In the genomic region with DNA sequence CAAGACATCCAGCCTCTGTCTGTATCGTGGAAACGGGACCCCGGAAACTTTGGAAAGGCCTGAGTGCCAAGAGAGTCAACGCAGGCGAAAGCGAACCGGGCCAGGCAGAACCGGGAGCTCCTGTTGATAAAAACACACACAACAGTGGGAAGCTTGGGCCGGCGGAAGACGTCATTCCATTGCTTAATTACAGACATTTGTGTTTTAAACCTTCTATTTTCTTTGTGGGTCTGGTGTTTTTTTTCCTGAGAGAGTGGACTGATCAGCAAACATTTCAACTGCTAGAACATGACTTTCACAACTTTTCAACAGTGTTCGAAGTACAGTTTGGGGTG, we compare ENCODE assay signal across 2 cellular contexts.
TF ChIP-seq lines count a peak whose summit lies in the region.

No MANE protein-coding gene starts in this region.

TF ChIP-seq in K562, 482 proteins besides CTCF, POLR2A, EP300 and RAD21 (continued from another document and continues in another):
- TF ChIP-seq, protein P1, sequence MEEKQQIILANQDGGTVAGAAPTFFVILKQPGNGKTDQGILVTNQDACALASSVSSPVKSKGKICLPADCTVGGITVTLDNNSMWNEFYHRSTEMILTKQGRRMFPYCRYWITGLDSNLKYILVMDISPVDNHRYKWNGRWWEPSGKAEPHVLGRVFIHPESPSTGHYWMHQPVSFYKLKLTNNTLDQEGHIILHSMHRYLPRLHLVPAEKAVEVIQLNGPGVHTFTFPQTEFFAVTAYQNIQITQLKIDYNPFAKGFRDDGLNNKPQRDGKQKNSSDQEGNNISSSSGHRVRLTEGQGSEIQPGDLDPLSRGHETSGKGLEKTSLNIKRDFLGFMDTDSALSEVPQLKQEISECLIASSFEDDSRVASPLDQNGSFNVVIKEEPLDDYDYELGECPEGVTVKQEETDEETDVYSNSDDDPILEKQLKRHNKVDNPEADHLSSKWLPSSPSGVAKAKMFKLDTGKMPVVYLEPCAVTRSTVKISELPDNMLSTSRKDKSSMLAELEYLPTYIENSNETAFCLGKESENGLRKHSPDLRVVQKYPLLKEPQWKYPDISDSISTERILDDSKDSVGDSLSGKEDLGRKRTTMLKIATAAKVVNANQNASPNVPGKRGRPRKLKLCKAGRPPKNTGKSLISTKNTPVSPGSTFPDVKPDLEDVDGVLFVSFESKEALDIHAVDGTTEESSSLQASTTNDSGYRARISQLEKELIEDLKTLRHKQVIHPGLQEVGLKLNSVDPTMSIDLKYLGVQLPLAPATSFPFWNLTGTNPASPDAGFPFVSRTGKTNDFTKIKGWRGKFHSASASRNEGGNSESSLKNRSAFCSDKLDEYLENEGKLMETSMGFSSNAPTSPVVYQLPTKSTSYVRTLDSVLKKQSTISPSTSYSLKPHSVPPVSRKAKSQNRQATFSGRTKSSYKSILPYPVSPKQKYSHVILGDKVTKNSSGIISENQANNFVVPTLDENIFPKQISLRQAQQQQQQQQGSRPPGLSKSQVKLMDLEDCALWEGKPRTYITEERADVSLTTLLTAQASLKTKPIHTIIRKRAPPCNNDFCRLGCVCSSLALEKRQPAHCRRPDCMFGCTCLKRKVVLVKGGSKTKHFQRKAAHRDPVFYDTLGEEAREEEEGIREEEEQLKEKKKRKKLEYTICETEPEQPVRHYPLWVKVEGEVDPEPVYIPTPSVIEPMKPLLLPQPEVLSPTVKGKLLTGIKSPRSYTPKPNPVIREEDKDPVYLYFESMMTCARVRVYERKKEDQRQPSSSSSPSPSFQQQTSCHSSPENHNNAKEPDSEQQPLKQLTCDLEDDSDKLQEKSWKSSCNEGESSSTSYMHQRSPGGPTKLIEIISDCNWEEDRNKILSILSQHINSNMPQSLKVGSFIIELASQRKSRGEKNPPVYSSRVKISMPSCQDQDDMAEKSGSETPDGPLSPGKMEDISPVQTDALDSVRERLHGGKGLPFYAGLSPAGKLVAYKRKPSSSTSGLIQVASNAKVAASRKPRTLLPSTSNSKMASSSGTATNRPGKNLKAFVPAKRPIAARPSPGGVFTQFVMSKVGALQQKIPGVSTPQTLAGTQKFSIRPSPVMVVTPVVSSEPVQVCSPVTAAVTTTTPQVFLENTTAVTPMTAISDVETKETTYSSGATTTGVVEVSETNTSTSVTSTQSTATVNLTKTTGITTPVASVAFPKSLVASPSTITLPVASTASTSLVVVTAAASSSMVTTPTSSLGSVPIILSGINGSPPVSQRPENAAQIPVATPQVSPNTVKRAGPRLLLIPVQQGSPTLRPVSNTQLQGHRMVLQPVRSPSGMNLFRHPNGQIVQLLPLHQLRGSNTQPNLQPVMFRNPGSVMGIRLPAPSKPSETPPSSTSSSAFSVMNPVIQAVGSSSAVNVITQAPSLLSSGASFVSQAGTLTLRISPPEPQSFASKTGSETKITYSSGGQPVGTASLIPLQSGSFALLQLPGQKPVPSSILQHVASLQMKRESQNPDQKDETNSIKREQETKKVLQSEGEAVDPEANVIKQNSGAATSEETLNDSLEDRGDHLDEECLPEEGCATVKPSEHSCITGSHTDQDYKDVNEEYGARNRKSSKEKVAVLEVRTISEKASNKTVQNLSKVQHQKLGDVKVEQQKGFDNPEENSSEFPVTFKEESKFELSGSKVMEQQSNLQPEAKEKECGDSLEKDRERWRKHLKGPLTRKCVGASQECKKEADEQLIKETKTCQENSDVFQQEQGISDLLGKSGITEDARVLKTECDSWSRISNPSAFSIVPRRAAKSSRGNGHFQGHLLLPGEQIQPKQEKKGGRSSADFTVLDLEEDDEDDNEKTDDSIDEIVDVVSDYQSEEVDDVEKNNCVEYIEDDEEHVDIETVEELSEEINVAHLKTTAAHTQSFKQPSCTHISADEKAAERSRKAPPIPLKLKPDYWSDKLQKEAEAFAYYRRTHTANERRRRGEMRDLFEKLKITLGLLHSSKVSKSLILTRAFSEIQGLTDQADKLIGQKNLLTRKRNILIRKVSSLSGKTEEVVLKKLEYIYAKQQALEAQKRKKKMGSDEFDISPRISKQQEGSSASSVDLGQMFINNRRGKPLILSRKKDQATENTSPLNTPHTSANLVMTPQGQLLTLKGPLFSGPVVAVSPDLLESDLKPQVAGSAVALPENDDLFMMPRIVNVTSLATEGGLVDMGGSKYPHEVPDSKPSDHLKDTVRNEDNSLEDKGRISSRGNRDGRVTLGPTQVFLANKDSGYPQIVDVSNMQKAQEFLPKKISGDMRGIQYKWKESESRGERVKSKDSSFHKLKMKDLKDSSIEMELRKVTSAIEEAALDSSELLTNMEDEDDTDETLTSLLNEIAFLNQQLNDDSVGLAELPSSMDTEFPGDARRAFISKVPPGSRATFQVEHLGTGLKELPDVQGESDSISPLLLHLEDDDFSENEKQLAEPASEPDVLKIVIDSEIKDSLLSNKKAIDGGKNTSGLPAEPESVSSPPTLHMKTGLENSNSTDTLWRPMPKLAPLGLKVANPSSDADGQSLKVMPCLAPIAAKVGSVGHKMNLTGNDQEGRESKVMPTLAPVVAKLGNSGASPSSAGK (IDR thresholded peaks at IDR 0.05), result 0 out of 2 replicates have a peak, but pooled peaks have one; percentile 47
- TF ChIP-seq IRF2 (CRISPR knock-in tag; IDR thresholded peaks at IDR 0.05) (no peak), CREBBP (IDR thresholded peaks at IDR 0.05; ENCODE audit: low read depth, low read length) (no peak), POLR2B (IDR thresholded peaks at IDR 0.05; ENCODE audit: low read depth, partially characterized antibody) (no peak), ZNF212 (CRISPR knock-in tag; IDR thresholded peaks at IDR 0.05) (no peak), ZNF57 (CRISPR knock-in tag; IDR thresholded peaks at IDR 0.05) (no peak)
- TF ChIP-seq, protein P2, sequence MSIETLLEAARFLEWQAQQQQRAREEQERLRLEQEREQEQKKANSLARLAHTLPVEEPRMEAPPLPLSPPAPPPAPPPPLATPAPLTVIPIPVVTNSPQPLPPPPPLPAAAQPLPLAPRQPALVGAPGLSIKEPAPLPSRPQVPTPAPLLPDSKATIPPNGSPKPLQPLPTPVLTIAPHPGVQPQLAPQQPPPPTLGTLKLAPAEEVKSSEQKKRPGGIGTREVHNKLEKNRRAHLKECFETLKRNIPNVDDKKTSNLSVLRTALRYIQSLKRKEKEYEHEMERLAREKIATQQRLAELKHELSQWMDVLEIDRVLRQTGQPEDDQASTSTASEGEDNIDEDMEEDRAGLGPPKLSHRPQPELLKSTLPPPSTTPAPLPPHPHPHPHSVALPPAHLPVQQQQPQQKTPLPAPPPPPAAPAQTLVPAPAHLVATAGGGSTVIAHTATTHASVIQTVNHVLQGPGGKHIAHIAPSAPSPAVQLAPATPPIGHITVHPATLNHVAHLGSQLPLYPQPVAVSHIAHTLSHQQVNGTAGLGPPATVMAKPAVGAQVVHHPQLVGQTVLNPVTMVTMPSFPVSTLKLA (conservative IDR thresholded peaks at IDR 0.05), result peak in 1 of 2 experiments; percentile 32; a peak in 2 of 4 replicates
- TF ChIP-seq, protein P3, sequence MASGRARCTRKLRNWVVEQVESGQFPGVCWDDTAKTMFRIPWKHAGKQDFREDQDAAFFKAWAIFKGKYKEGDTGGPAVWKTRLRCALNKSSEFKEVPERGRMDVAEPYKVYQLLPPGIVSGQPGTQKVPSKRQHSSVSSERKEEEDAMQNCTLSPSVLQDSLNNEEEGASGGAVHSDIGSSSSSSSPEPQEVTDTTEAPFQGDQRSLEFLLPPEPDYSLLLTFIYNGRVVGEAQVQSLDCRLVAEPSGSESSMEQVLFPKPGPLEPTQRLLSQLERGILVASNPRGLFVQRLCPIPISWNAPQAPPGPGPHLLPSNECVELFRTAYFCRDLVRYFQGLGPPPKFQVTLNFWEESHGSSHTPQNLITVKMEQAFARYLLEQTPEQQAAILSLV (tag; IDR thresholded peaks at IDR 0.05), result no peak

TF ChIP-seq in HepG2, 621 proteins besides CTCF, POLR2A, EP300 and RAD21 (continued from another document and continues in another):
- TF ChIP-seq, protein P4, sequence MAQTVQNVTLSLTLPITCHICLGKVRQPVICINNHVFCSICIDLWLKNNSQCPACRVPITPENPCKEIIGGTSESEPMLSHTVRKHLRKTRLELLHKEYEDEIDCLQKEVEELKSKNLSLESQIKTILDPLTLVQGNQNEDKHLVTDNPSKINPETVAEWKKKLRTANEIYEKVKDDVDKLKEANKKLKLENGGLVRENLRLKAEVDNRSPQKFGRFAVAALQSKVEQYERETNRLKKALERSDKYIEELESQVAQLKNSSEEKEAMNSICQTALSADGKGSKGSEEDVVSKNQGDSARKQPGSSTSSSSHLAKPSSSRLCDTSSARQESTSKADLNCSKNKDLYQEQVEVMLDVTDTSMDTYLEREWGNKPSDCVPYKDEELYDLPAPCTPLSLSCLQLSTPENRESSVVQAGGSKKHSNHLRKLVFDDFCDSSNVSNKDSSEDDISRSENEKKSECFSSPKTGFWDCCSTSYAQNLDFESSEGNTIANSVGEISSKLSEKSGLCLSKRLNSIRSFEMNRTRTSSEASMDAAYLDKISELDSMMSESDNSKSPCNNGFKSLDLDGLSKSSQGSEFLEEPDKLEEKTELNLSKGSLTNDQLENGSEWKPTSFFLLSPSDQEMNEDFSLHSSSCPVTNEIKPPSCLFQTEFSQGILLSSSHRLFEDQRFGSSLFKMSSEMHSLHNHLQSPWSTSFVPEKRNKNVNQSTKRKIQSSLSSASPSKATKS (CRISPR knock-in tag; IDR thresholded peaks at IDR 0.05), result no peak
- TF ChIP-seq, protein P5, sequence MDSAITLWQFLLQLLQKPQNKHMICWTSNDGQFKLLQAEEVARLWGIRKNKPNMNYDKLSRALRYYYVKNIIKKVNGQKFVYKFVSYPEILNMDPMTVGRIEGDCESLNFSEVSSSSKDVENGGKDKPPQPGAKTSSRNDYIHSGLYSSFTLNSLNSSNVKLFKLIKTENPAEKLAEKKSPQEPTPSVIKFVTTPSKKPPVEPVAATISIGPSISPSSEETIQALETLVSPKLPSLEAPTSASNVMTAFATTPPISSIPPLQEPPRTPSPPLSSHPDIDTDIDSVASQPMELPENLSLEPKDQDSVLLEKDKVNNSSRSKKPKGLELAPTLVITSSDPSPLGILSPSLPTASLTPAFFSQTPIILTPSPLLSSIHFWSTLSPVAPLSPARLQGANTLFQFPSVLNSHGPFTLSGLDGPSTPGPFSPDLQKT (CRISPR knock-in tag; IDR thresholded peaks at IDR 0.05; ENCODE audit: borderline replicate concordance), result no peak
- TF ChIP-seq KLF12 (CRISPR knock-in tag; IDR thresholded peaks at IDR 0.05; ENCODE audit: borderline replicate concordance) (no peak), ZNF772 (CRISPR knock-in tag; IDR thresholded peaks at IDR 0.05) (no peak), ZNF709 (CRISPR knock-in tag; IDR thresholded peaks at IDR 0.05) (no peak), KDM6A (CRISPR knock-in tag; IDR thresholded peaks at IDR 0.05; ENCODE audit: low read depth) (no peak), ATRX (CRISPR knock-in tag; IDR thresholded peaks at IDR 0.05; ENCODE audit: borderline replicate concordance) (no peak), WIZ (CRISPR knock-in tag; IDR thresholded peaks at IDR 0.05) (no peak), CHD4 (IDR thresholded peaks at IDR 0.05; ENCODE audit: borderline replicate concordance, low read length) (no peak), NR1H2 (CRISPR knock-in tag; IDR thresholded peaks at IDR 0.05; ENCODE audit: borderline replicate concordance, low read depth) (no peak), PITX1 (CRISPR knock-in tag; IDR thresholded peaks at IDR 0.05) (0 out of 2 replicates have a peak, but pooled peaks have one; percentile 3), ESRRA (CRISPR knock-in tag; IDR thresholded peaks at IDR 0.05; ENCODE audit: low read depth) (no peak), PHF20 (CRISPR knock-in tag; IDR thresholded peaks at IDR 0.05) (0 out of 2 replicates have a peak, but pooled peaks have one; percentile 11), AHR (CRISPR knock-in tag; IDR thresholded peaks at IDR 0.05) (no peak), HOXA7 (CRISPR knock-in tag; IDR thresholded peaks at IDR 0.05) (no peak), THAP11 (CRISPR knock-in tag; IDR thresholded peaks at IDR 0.05) (no peak), RORA (CRISPR knock-in tag; IDR thresholded peaks at IDR 0.05) (no peak), RBM22 (optimal IDR thresholded peaks at IDR 0.05; ENCODE audit: low read length) (no peak), ZNF530 (CRISPR knock-in tag; IDR thresholded peaks at IDR 0.05; ENCODE audit: low read depth) (no peak), ZC3H13 (CRISPR knock-in tag; IDR thresholded peaks at IDR 0.05) (no peak), SAP130 (CRISPR knock-in tag; IDR thresholded peaks at IDR 0.05; ENCODE audit: low read depth) (0 out of 2 replicates have a peak, but pooled peaks have one; percentile 10), ZNF383 (CRISPR knock-in tag; IDR thresholded peaks at IDR 0.05; ENCODE audit: borderline replicate concordance) (no peak)
- TF ChIP-seq, protein P6, sequence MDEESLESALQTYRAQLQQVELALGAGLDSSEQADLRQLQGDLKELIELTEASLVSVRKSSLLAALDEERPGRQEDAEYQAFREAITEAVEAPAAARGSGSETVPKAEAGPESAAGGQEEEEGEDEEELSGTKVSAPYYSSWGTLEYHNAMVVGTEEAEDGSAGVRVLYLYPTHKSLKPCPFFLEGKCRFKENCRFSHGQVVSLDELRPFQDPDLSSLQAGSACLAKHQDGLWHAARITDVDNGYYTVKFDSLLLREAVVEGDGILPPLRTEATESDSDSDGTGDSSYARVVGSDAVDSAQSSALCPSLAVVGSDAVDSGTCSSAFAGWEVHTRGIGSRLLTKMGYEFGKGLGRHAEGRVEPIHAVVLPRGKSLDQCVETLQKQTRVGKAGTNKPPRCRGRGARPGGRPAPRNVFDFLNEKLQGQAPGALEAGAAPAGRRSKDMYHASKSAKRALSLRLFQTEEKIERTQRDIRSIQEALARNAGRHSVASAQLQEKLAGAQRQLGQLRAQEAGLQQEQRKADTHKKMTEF (CRISPR knock-in tag; IDR thresholded peaks at IDR 0.05), result 0 out of 2 replicates have a peak, but pooled peaks have one; percentile 9
- TF ChIP-seq, protein P3 (CRISPR knock-in tag; IDR thresholded peaks at IDR 0.05; ENCODE audit: borderline replicate concordance), result 0 out of 2 replicates have a peak, but pooled peaks have one; percentile 25
- TF ChIP-seq, protein P7, sequence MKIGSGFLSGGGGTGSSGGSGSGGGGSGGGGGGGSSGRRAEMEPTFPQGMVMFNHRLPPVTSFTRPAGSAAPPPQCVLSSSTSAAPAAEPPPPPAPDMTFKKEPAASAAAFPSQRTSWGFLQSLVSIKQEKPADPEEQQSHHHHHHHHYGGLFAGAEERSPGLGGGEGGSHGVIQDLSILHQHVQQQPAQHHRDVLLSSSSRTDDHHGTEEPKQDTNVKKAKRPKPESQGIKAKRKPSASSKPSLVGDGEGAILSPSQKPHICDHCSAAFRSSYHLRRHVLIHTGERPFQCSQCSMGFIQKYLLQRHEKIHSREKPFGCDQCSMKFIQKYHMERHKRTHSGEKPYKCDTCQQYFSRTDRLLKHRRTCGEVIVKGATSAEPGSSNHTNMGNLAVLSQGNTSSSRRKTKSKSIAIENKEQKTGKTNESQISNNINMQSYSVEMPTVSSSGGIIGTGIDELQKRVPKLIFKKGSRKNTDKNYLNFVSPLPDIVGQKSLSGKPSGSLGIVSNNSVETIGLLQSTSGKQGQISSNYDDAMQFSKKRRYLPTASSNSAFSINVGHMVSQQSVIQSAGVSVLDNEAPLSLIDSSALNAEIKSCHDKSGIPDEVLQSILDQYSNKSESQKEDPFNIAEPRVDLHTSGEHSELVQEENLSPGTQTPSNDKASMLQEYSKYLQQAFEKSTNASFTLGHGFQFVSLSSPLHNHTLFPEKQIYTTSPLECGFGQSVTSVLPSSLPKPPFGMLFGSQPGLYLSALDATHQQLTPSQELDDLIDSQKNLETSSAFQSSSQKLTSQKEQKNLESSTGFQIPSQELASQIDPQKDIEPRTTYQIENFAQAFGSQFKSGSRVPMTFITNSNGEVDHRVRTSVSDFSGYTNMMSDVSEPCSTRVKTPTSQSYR (CRISPR knock-in tag; IDR thresholded peaks at IDR 0.05; ENCODE audit: borderline replicate concordance), result no peak
